Comparison of ENCODE assay signal across 21 cellular contexts in genomic region chr6:109202409-109203264, GRCh38.
DNase-seq lines count a peak whose midpoint lies in the region; ATAC-seq and TF ChIP-seq lines count a peak whose summit lies in the region.
"Had no signal": no experiment of that assay in that cellular context is flagged by ENCODE, and none has a peak within 500 bp of the region (broad histone marks: within the 10 kb centered on the region; RNA-seq: fewer than 3 reads in every experiment).

No MANE protein-coding gene starts in this region.

- H3K27me3 ChIP-seq in IMR-90 (ENCODE audit: control insufficient read depth, insufficient read depth, low read length) = peaks cover 5% of the 10 kb centered on the region
- H3K27me3 ChIP-seq: BE2C, heart left ventricle, SJCRH30, vagina had no signal

- no peak overlapping the region for H2AK5ac ChIP-seq in IMR-90 (ENCODE audit: low read depth, low read length)

- no peaks in the 10 kb centered on the region for H3K9me3 ChIP-seq in IMR-90 (ENCODE audit: control insufficient read depth, insufficient read depth, low read length)
- H3K9me3 ChIP-seq: BE2C, Caco-2, heart left ventricle, SJCRH30, vagina had no signal

- no peak for TF ChIP-seq RAD21 in IMR-90 (IDR thresholded peaks at IDR 0.05; ENCODE audit: low read length)

- intact Hi-C loops in natural killer cell (cut with micrococcal nuclease) = no loop called here
- intact Hi-C loops in IMR-90 (cut with micrococcal nuclease) = no loop called here
- intact Hi-C loops in activated T-helper 1 cell treated with anti-CD3 and anti-CD28 coated beads, Interleukin-12 subunit alpha, Interleukin-12 subunit beta, Interleukin-2, Interleukin-4 antibody, amounts not matched to agents 30 ng/mL and 10 ng/mL and 1 ng/mL, durations not matched to agents 14 hours and 24 hours and 36 hours (cut with micrococcal nuclease) = loop anchor here (1.0 kb wide), 1 partner anchor 171 kb away; no protein-coding TSS in a partner anchor

- no peak overlapping the region for H3K9ac ChIP-seq in IMR-90 (ENCODE audit: low read depth, low read length)
- H3K9ac ChIP-seq: KMS-11 had no signal

- peaks cover 0 to 5% of the 10 kb centered on the region in 2 donors for H3K4me1 Mint-ChIP-seq in natural killer cell treated with Interleukin-12 subunit alpha and Interleukin-12 subunit beta and Interleukin-15 and Interleukin-18, amount 100 ng/mL, for 72 hours (ENCODE audit: low read depth in 2 of 2)
- H3K4me1 Mint-ChIP-seq in natural killer cell = peaks cover 0 to 4% of the 10 kb centered on the region in 2 donors
- H3K4me1 Mint-ChIP-seq in activated T-helper 1 cell treated with anti-CD3 and anti-CD28 coated beads, Interleukin-12 subunit alpha, Interleukin-12 subunit beta, Interleukin-2, Interleukin-4 antibody, amounts not matched to agents 30 ng/mL and 10 ng/mL and 1 ng/mL, durations not matched to agents 14 hours and 24 hours and 36 hours (ENCODE audit: low read depth) = peaks cover 4% of the 10 kb centered on the region

- peak overlapping the region; percentile 49 for H3K4me3 Mint-ChIP-seq in natural killer cell treated with Interleukin-12 subunit alpha and Interleukin-12 subunit beta and Interleukin-15 and Interleukin-18, amount 100 ng/mL, for 72 hours
- H3K4me3 Mint-ChIP-seq in natural killer cell = no peak overlapping the region
- H3K4me3 Mint-ChIP-seq in activated T-helper 1 cell treated with anti-CD3 and anti-CD28 coated beads, Interleukin-12 subunit alpha, Interleukin-12 subunit beta, Interleukin-2, Interleukin-4 antibody, amounts not matched to agents 30 ng/mL and 10 ng/mL and 1 ng/mL, durations not matched to agents 14 hours and 24 hours and 36 hours = no peak overlapping the region

- no peaks in the 10 kb centered on the region for H3K9me3 Mint-ChIP-seq in natural killer cell treated with Interleukin-12 subunit alpha and Interleukin-12 subunit beta and Interleukin-15 and Interleukin-18, amount 100 ng/mL, for 72 hours
- H3K9me3 Mint-ChIP-seq in natural killer cell = no peaks in the 10 kb centered on the region
- H3K9me3 Mint-ChIP-seq in activated T-helper 1 cell treated with anti-CD3 and anti-CD28 coated beads, Interleukin-12 subunit alpha, Interleukin-12 subunit beta, Interleukin-2, Interleukin-4 antibody, amounts not matched to agents 30 ng/mL and 10 ng/mL and 1 ng/mL, durations not matched to agents 14 hours and 24 hours and 36 hours = no peaks in the 10 kb centered on the region

- no peak overlapping the region for H2AK9ac ChIP-seq in IMR-90 (replicated peaks; ENCODE audit: low read depth, low read length, poor library complexity)

- H3K79me1 ChIP-seq in IMR-90 (ENCODE audit: low read depth in 1 of 2, low read length in 2 of 2) = no peaks in the 10 kb centered on the region

- H3K27ac Mint-ChIP-seq in natural killer cell treated with Interleukin-12 subunit alpha and Interleukin-12 subunit beta and Interleukin-15 and Interleukin-18, amount 100 ng/mL, for 72 hours = peak overlapping the region; percentile 8 to 31
- H3K27ac Mint-ChIP-seq in natural killer cell = no peak overlapping the region
- peak overlapping the region; percentile 62 for H3K27ac Mint-ChIP-seq in activated T-helper 1 cell treated with anti-CD3 and anti-CD28 coated beads, Interleukin-12 subunit alpha, Interleukin-12 subunit beta, Interleukin-2, Interleukin-4 antibody, amounts not matched to agents 30 ng/mL and 10 ng/mL and 1 ng/mL, durations not matched to agents 14 hours and 24 hours and 36 hours

- no peaks in the 10 kb centered on the region for H3K36me3 ChIP-seq in IMR-90 (ENCODE audit: control insufficient read depth, insufficient read depth, low read length)
- H3K36me3 ChIP-seq: BE2C, heart left ventricle, SJCRH30, vagina had no signal

- ATAC-seq in natural killer cell treated with Interleukin-12 subunit alpha and Interleukin-12 subunit beta and Interleukin-15 and Interleukin-18, amount 100 ng/mL, for 72 hours = peak; percentile 81 to 93
- ATAC-seq in natural killer cell (no peak), IMR-90 (ENCODE audit: low read depth) (no peak), GM19351 (IDR thresholded peaks at IDR 0.05; ENCODE audit: unreplicated experiment) (no peak), GM21447 (IDR thresholded peaks at IDR 0.05; ENCODE audit: unreplicated experiment) (no peak)
- ATAC-seq in stimulated activated naive CD8-positive, alpha-beta T cell treated with anti-CD3 and anti-CD28 coated beads, Interleukin-15, Interleukin-2, amounts not matched to agents 100 U/mL and 50 U/mL, for 24 hours = peak; percentile 94
- ATAC-seq: heart left ventricle, right cardiac atrium had no signal

- H3K56ac ChIP-seq in IMR-90 (ENCODE audit: extremely low read depth, insufficient read depth, low read length) = no peak overlapping the region

- no peak for DNase-seq in natural killer cell treated with Interleukin-12 subunit alpha and Interleukin-12 subunit beta and Interleukin-15 and Interleukin-18, amount 100 ng/mL, for 72 hours (ENCODE audit: low spot score)
- DNase-seq in natural killer cell (no peak), IMR-90 (peak; percentile 4)
- DNase-seq in activated T-helper 1 cell treated with anti-CD3 and anti-CD28 coated beads, Interleukin-12 subunit alpha, Interleukin-12 subunit beta, Interleukin-2, Interleukin-4 antibody, amounts not matched to agents 30 ng/mL and 10 ng/mL and 1 ng/mL, durations not matched to agents 14 hours and 24 hours and 36 hours (ENCODE audit: low spot score) = no peak
- no peak for DNase-seq in stimulated activated naive CD8-positive, alpha-beta T cell treated with anti-CD3 and anti-CD28 coated beads, Interleukin-15, Interleukin-2, amounts not matched to agents 100 U/mL and 50 U/mL, for 24 hours
- DNase-seq: activated CD4-positive, alpha-beta T cell treated with anti-CD3 and anti-CD28 coated beads for 1 hour; BE2C; Caco-2; cerebellar nuclear complex; effector CD8-positive, alpha-beta T cell; heart left ventricle; NCI-H1105 treated with DMSO at 0.1 percent for 48 hours; NCI-H526; occipital lobe; right cardiac atrium; SJCRH30; substantia nigra had no signal

- no peak for TF ChIP-seq POLR2A in IMR-90 (IDR thresholded peaks at IDR 0.05; ENCODE audit: low read depth, low read length)

- no peaks in the 10 kb centered on the region for H3K4me1 ChIP-seq in IMR-90 (ENCODE audit: control insufficient read depth, insufficient read depth, low read length)
- H3K4me1 ChIP-seq: BE2C, Caco-2, heart left ventricle, SJCRH30, vagina had no signal

- BruUV-seq in IMR-90 (replicated peaks; lab: Mats Ljungman, UMichigan) = no TSS peak

- POLR2A ChIA-PET in IMR-90 (lab: Charles Lee; ENCODE audit: unreplicated experiment) = no interaction called here

- no peak overlapping the region for H4K91ac ChIP-seq in IMR-90 (ENCODE audit: insufficient read depth, low read depth, low read length)

- no peak overlapping the region for H3K18ac ChIP-seq in IMR-90 (ENCODE audit: low read depth, low read length)

- no peaks in the 10 kb centered on the region for H3K9me1 ChIP-seq in IMR-90 (ENCODE audit: insufficient read depth, low read length)

- H3K36me3 Mint-ChIP-seq in natural killer cell treated with Interleukin-12 subunit alpha and Interleukin-12 subunit beta and Interleukin-15 and Interleukin-18, amount 100 ng/mL, for 72 hours = no peaks in the 10 kb centered on the region
- H3K36me3 Mint-ChIP-seq in natural killer cell = no peaks in the 10 kb centered on the region
- H3K36me3 Mint-ChIP-seq in activated T-helper 1 cell treated with anti-CD3 and anti-CD28 coated beads, Interleukin-12 subunit alpha, Interleukin-12 subunit beta, Interleukin-2, Interleukin-4 antibody, amounts not matched to agents 30 ng/mL and 10 ng/mL and 1 ng/mL, durations not matched to agents 14 hours and 24 hours and 36 hours (ENCODE audit: low read depth) = no peaks in the 10 kb centered on the region

- H2BK15ac ChIP-seq in IMR-90 (ENCODE audit: low read depth, low read length) = no peak overlapping the region

- H3K27ac ChIP-seq in IMR-90 (ENCODE audit: insufficient read depth, low read length) = no peak overlapping the region
- H3K27ac ChIP-seq: heart left ventricle, KMS-11, SJCRH30, vagina had no signal

- no peak overlapping the region for H2BK120ac ChIP-seq in IMR-90 (ENCODE audit: low read depth, low read length)

- H2AFZ ChIP-seq in IMR-90 (replicated peaks; ENCODE audit: low read length, poor library complexity) = no peak overlapping the region

- CTCF ChIA-PET in IMR-90 (lab: Yijun Ruan, JAX) = interaction anchor here (2.8 kb wide), 1 partner anchor 14 kb away, joined by 8 read pairs; no protein-coding TSS in a partner anchor

- H3K23ac ChIP-seq in IMR-90 (ENCODE audit: low read depth, low read length) = no peak overlapping the region

- H2BK20ac ChIP-seq in IMR-90 (ENCODE audit: low read depth, low read length) = no peak overlapping the region

- no peaks in the 10 kb centered on the region for H4K20me1 ChIP-seq in IMR-90 (ENCODE audit: insufficient read depth, low read length)

- in situ Hi-C loops in IMR-90 (cut with MboI; ENCODE audit: low sequenced_read_pairs) = no loop called here

- H4K5ac ChIP-seq in IMR-90 (ENCODE audit: low read depth, low read length) = no peak overlapping the region

- H3K14ac ChIP-seq in IMR-90 (replicated peaks; ENCODE audit: low read depth, low read length) = no peak overlapping the region

- dilution Hi-C loops in IMR-90 (cut with HindIII; ENCODE audit: low sequenced_read_pairs, unreplicated experiment) = no loop called here

- 17% methylated on average over 1 of the region's 5 CpGs; no CpG with 5 or more reads in 1 of the 2 experiments for WGBS in IMR-90 (ENCODE audit: extremely low coverage in 2 of 2, insufficient read length in 1 of 2), 2 experiments

- no peak overlapping the region for H3K4ac ChIP-seq in IMR-90 (ENCODE audit: low read depth, low read length)

- H4K8ac ChIP-seq in IMR-90 (ENCODE audit: low read depth in 2 of 2, low read length in 2 of 2) = no peak overlapping the region

- H3K4me2 ChIP-seq in IMR-90 (ENCODE audit: low read depth, low read length) = no peak overlapping the region
- H3K4me2 ChIP-seq: KMS-11 had no signal

- no peak overlapping the region for H3K4me3 ChIP-seq in IMR-90 (ENCODE audit: insufficient read depth, low read depth, low read length)
- H3K4me3 ChIP-seq: heart left ventricle, SJCRH30, vagina had no signal

- H2BK5ac ChIP-seq in IMR-90 (ENCODE audit: low read depth, low read length, poor library complexity, severe bottlenecking) = no peak overlapping the region

- H3K27me3 Mint-ChIP-seq in natural killer cell treated with Interleukin-12 subunit alpha and Interleukin-12 subunit beta and Interleukin-15 and Interleukin-18, amount 100 ng/mL, for 72 hours = no peaks in the 10 kb centered on the region
- no peaks in the 10 kb centered on the region for H3K27me3 Mint-ChIP-seq in natural killer cell (ENCODE audit: low read depth in 2 of 2)
- no peaks in the 10 kb centered on the region for H3K27me3 Mint-ChIP-seq in activated T-helper 1 cell treated with anti-CD3 and anti-CD28 coated beads, Interleukin-12 subunit alpha, Interleukin-12 subunit beta, Interleukin-2, Interleukin-4 antibody, amounts not matched to agents 30 ng/mL and 10 ng/mL and 1 ng/mL, durations not matched to agents 14 hours and 24 hours and 36 hours (ENCODE audit: insufficient read depth)

- TF ChIP-seq CTCF in natural killer cell (IDR thresholded peaks at IDR 0.05) (no peak), IMR-90 (conservative IDR thresholded peaks at IDR 0.05; ENCODE audit: low read depth, low read length) (no peak)

TF ChIP-seq in IMR-90, 13 proteins besides CTCF, POLR2A, EP300 and RAD21 (continues in another document):
- TF ChIP-seq NFE2L2 (IDR thresholded peaks at IDR 0.05; ENCODE audit: low read depth, low read length) = no peak
- no peak for TF ChIP-seq BHLHE40 (IDR thresholded peaks at IDR 0.05; ENCODE audit: low read depth, low read length)

Comparison
In these comparisons a context has a peak if more than half of its experiments do, and no peak if none do; other contexts are left out.
1. ATAC-seq: peak in natural killer cell treated with Interleukin-12 subunit alpha and Interleukin-12 subunit beta and Interleukin-15 and Interleukin-18, amount 100 ng/mL, for 72 hours (2 of 2) and stimulated activated naive CD8-positive, alpha-beta T cell treated with anti-CD3 and anti-CD28 coated beads, Interleukin-15, Interleukin-2, amounts not matched to agents 100 U/mL and 50 U/mL, for 24 hours (single experiment); none in natural killer cell (0 of 3), IMR-90 (single experiment), GM19351 (single experiment) and GM21447 (single experiment).
2. H3K27ac Mint-ChIP-seq: peak in natural killer cell treated with Interleukin-12 subunit alpha and Interleukin-12 subunit beta and Interleukin-15 and Interleukin-18, amount 100 ng/mL, for 72 hours (2 of 2) and activated T-helper 1 cell treated with anti-CD3 and anti-CD28 coated beads, Interleukin-12 subunit alpha, Interleukin-12 subunit beta, Interleukin-2, Interleukin-4 antibody, amounts not matched to agents 30 ng/mL and 10 ng/mL and 1 ng/mL, durations not matched to agents 14 hours and 24 hours and 36 hours (single experiment); none in natural killer cell (0 of 2).